17 cellular contexts compared by ENCODE assay signal in the genomic region with DNA sequence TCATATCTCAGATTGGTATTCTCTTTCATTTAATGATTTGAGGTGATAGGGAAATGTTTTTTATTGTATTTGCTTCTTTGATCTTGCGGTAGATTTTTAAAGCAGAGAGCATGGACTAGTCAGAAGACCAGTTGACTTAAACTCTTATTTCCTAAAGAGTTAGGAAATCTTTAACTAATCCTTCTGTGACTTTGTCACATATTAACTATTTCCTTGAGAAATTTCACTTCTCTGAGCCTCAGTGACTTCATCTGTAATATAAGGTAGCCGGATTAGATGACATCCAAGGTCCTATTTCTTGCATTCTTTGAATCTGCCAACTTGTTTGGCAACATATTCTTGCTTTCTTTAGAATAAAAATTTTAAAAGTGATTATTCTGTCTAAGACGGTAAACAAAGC. TPM values are rescaled to one million over a fixed set of nuclear protein-coding genes. Genes with fewer than 3 reads are reported as not detected.
DNase-seq lines count a peak whose midpoint lies in the region; FAIRE-seq and TF ChIP-seq lines count a peak whose summit lies in the region.
"Had no signal": no experiment of that assay in that cellular context is flagged by ENCODE, and none has a peak within 500 bp of the region (broad histone marks: within the 10 kb centered on the region; RNA-seq: fewer than 3 reads in every experiment).

No MANE protein-coding gene starts in this region.

- H3K9me3 Mint-ChIP-seq in Calu3 (ENCODE audit: low read depth, unreplicated experiment) = no peaks in the 10 kb centered on the region
- H3K9me3 Mint-ChIP-seq: CD14-positive monocyte had no signal

- peaks cover 29% of the 10 kb centered on the region for H3K4me1 Mint-ChIP-seq in Calu3 (ENCODE audit: low read depth, unreplicated experiment)
- H3K4me1 Mint-ChIP-seq: CD14-positive monocyte had no signal

- H3K4me3 Mint-ChIP-seq in Calu3 (ENCODE audit: low read depth, unreplicated experiment) = peak overlapping the region; percentile 18
- H3K4me3 Mint-ChIP-seq: CD14-positive monocyte had no signal

- peaks cover 0 to 3% of the 10 kb centered on the region in 2 donors for H3K36me3 ChIP-seq in small intestine (ENCODE audit: control insufficient read depth in 2 of 2, insufficient read depth in 2 of 2, low read length in 2 of 2)
- H3K36me3 ChIP-seq: HAP-1 had no signal

- CTCF ChIA-PET in Calu3 (lab: Charles Lee) = no interaction called here

- peak; percentile 99 for FAIRE-seq in RCC 7860 (lab: Jason Lieb, UNC)
- FAIRE-seq in small intestine (lab: Jason Lieb, UNC) = peak; percentile 41

- H3K27me3 Mint-ChIP-seq in Calu3 (ENCODE audit: unreplicated experiment) = no peaks in the 10 kb centered on the region

- H3K27me3 ChIP-seq in small intestine (ENCODE audit: control insufficient read depth in 2 of 2, insufficient read depth in 2 of 2, low read length in 2 of 2) = no peaks in the 10 kb centered on the region

- H3K9me3 ChIP-seq in small intestine (ENCODE audit: control insufficient read depth, low read depth) = no peaks in the 10 kb centered on the region
- H3K9me3 ChIP-seq: HAP-1 had no signal

- intact Hi-C loops in Calu3 (cut with micrococcal nuclease; ENCODE audit: unreplicated experiment) = loop anchor here (10.0 kb wide), 3 partner anchors 150 to 260 kb away; no protein-coding TSS in a partner anchor

- H3K36me3 Mint-ChIP-seq in Calu3 (ENCODE audit: insufficient read depth, unreplicated experiment) = peaks cover 6% of the 10 kb centered on the region

- 19 to 73% (median 44%) methylated on average over 3 of the region's 3 CpGs for WGBS in small intestine, 3 donors

- H3K4me1 ChIP-seq in small intestine (ENCODE audit: control insufficient read depth in 2 of 2, insufficient read depth in 1 of 2, low read depth in 1 of 2, low read length in 1 of 2) = no peaks in the 10 kb centered on the region

- DNase-seq in Calu3 (no peak), RCC 7860 (ENCODE audit: low spot score) (peak; percentile 67), kidney tubule cell (ENCODE audit: low spot score) (peak; percentile 81), small intestine (peak; percentile 13), amygdala (lab: John Stamatoyannopoulos, UW) (no peak), SIG-M5 (lab: John Stamatoyannopoulos, UW) (no peak)
- no peak for DNase-seq in stimulated activated CD4-positive, alpha-beta T cell treated with anti-CD3 and anti-CD28 coated beads, Interleukin-12 subunit alpha, Interleukin-12 subunit beta, amount 100 ng/mL, for 4 hours
- DNase-seq: AML-193, IMR-90, Kasumi-1, NCI-H1105 treated with DMSO at 0.1 percent for 48 hours, NCI-H187 treated with DMSO at 0.1 percent for 48 hours, NCI-H446, NCI-H69, SHP77 treated with DMSO at 0.1 percent for 48 hours had no signal

- H3K27ac Mint-ChIP-seq in Calu3 (ENCODE audit: unreplicated experiment) = peak overlapping the region; percentile 68
- H3K27ac Mint-ChIP-seq: CD14-positive monocyte had no signal

- BruUV-seq in Calu3 (replicated peaks; lab: Mats Ljungman, UMichigan) = no TSS peak

- no peak overlapping the region for H3K4me3 ChIP-seq in small intestine (ENCODE audit: low read depth in 1 of 2, low read length in 2 of 2)
- H3K4me3 ChIP-seq: HAP-1 had no signal

- no peak for TF ChIP-seq CTCF in Calu3 (IDR thresholded peaks at IDR 0.05; ENCODE audit: unreplicated experiment)

- H3K27ac ChIP-seq in small intestine (ENCODE audit: low read depth in 1 of 2, low read length in 1 of 2) = no peak overlapping the region

RNA-seq across cellular contexts. Expression of gene MTX2, which starts 55.6 kb away (rescaled TPM):
- 36.0 and 44.7 TPM in 2 replicates for total RNA-seq in Calu3 (2022)
- polyA plus RNA-seq in small intestine = 10 to 100 TPM; 28.1 to 53.7 (median 43.4) TPM

Comparison
In these comparisons a context has a peak if more than half of its experiments do, and no peak if none do; other contexts are left out.
1. DNase-seq: peak in RCC 7860 (single experiment), kidney tubule cell (single experiment) and small intestine (single experiment); none in Calu3 (single experiment), stimulated activated CD4-positive, alpha-beta T cell treated with anti-CD3 and anti-CD28 coated beads, Interleukin-12 subunit alpha, Interleukin-12 subunit beta, amount 100 ng/mL, for 4 hours (single experiment), amygdala (0 of 56) and SIG-M5 (single experiment).